ENCODE assay signal across 8 cellular contexts in genomic region chr1:35807614-35808375, GRCh38. TPM values are rescaled to one million over a fixed set of nuclear protein-coding genes. Genes with fewer than 3 reads are reported as not detected.
DNase-seq lines count a peak whose midpoint lies in the region; ATAC-seq and TF ChIP-seq lines count a peak whose summit lies in the region.

TSS of gene AGO4 (plus strand) at chr1:35808016. CDS start at chr1:35808417, 401 bp downstream.

- no peaks in the 10 kb centered on the region for H3K27me3 Mint-ChIP-seq in Caco-2 (ENCODE audit: insufficient read depth, unreplicated experiment)
- no peaks in the 10 kb centered on the region for H3K27me3 Mint-ChIP-seq in activated naive CD8-positive, alpha-beta T cell treated with anti-CD3 and anti-CD28 coated beads, Interleukin-2, amount 10 ng/mL, durations not matched to agents 7 days and 5 days
- H3K27me3 Mint-ChIP-seq in type B pancreatic cell: no peaks in the 10 kb centered on the region

- POLR2A ChIA-PET in Caco-2 (lab: Charles Lee): no interaction called here
- POLR2A ChIA-PET in activated naive CD8-positive, alpha-beta T cell treated with anti-CD3 and anti-CD28 coated beads, Interleukin-2, amount 10 ng/mL, durations not matched to agents 7 days and 5 days (lab: Charles Lee): no interaction called here

- no peaks in the 10 kb centered on the region for H3F3A ChIP-seq in neural cell (ENCODE audit: insufficient read depth, low read length, poor library complexity, severe bottlenecking)

- H3K4me3 ChIP-seq in Caco-2 (ENCODE audit: low read depth, low read length): peak within 1 kb of the TSS; percentile 69
- H3K4me3 ChIP-seq in neural cell (ENCODE audit: low read length): peak within 1 kb of the TSS; percentile 98

- TF ChIP-seq CTCF in Caco-2 (IDR thresholded peaks at IDR 0.05; ENCODE audit: insufficient read depth in 1 of 2, low read depth in 1 of 2, low read length in 1 of 2, severe bottlenecking in 1 of 2, unreplicated experiment in 1 of 2) (no peak), neural cell (IDR thresholded peaks at IDR 0.05; ENCODE audit: poor library complexity, severe bottlenecking) (no peak), type B pancreatic cell (conservative IDR thresholded peaks at IDR 0.05) (peak; percentile 26)

- CTCF ChIA-PET in Caco-2 (lab: Charles Lee): no interaction called here

- H3K9me3 Mint-ChIP-seq in Caco-2 (ENCODE audit: unreplicated experiment) (no peaks in the 10 kb centered on the region), type B pancreatic cell (no peaks in the 10 kb centered on the region)
- H3K9me3 Mint-ChIP-seq in activated naive CD8-positive, alpha-beta T cell treated with anti-CD3 and anti-CD28 coated beads, Interleukin-2, amount 10 ng/mL, durations not matched to agents 7 days and 5 days: no peaks in the 10 kb centered on the region

- peak within 1 kb of the TSS; percentile 85 for H3K4me2 ChIP-seq in neural cell (ENCODE audit: low read length)

- TF ChIP-seq EP300 in neural cell (conservative IDR thresholded peaks at IDR 0.05; ENCODE audit: poor library complexity, severe bottlenecking): no peak

- H3K79me2 ChIP-seq in neural cell (replicated peaks; ENCODE audit: insufficient read depth, low read length): peaks cover 28% of the 10 kb centered on the region

- H3K4me1 ChIP-seq in Caco-2: 0 out of 2 replicates have a peak, but pooled peaks cover 11% of the 10 kb centered on the region

- peak within 1 kb of the TSS; percentile 69 for H2AFZ ChIP-seq in neural cell (ENCODE audit: low read depth, low read length)

- no peaks in the 10 kb centered on the region for H3K4me1 Mint-ChIP-seq in Caco-2 (ENCODE audit: low read depth, unreplicated experiment)
- peaks cover 21% of the 10 kb centered on the region for H3K4me1 Mint-ChIP-seq in activated naive CD8-positive, alpha-beta T cell treated with anti-CD3 and anti-CD28 coated beads, Interleukin-2, amount 10 ng/mL, durations not matched to agents 7 days and 5 days
- peaks cover 19% of the 10 kb centered on the region for H3K4me1 Mint-ChIP-seq in type B pancreatic cell (ENCODE audit: unreplicated experiment)

- H3K9ac ChIP-seq in neural cell (ENCODE audit: low read length): peak within 1 kb of the TSS; percentile 86

- no peaks in the 10 kb centered on the region for H3K27me3 ChIP-seq in Caco-2 (replicated peaks; ENCODE audit: control insufficient read depth, insufficient read depth, low read length)
- H3K27me3 ChIP-seq in neural cell (ENCODE audit: insufficient read depth, low read depth, low read length): no peaks in the 10 kb centered on the region

- H3K9me3 ChIP-seq in Caco-2: no peaks in the 10 kb centered on the region
- H3K9me3 ChIP-seq in neural cell (ENCODE audit: low read length): no peaks in the 10 kb centered on the region

- H3K36me3 ChIP-seq in Caco-2 (ENCODE audit: control insufficient read depth, insufficient read depth, low read length) (no peaks in the 10 kb centered on the region), neural cell (ENCODE audit: insufficient read depth, low read length) (no peaks in the 10 kb centered on the region)

- H3K4me3 Mint-ChIP-seq in Caco-2 (ENCODE audit: unreplicated experiment) (peak within 1 kb of the TSS; percentile 77), type B pancreatic cell (peak within 1 kb of the TSS; percentile 99)
- peak within 1 kb of the TSS; percentile 92 for H3K4me3 Mint-ChIP-seq in activated naive CD8-positive, alpha-beta T cell treated with anti-CD3 and anti-CD28 coated beads, Interleukin-2, amount 10 ng/mL, durations not matched to agents 7 days and 5 days

- H3K36me3 Mint-ChIP-seq in Caco-2 (ENCODE audit: insufficient read depth, unreplicated experiment): no peaks in the 10 kb centered on the region
- H3K36me3 Mint-ChIP-seq in activated naive CD8-positive, alpha-beta T cell treated with anti-CD3 and anti-CD28 coated beads, Interleukin-2, amount 10 ng/mL, durations not matched to agents 7 days and 5 days: peaks cover 5% of the 10 kb centered on the region
- H3K36me3 Mint-ChIP-seq in type B pancreatic cell: no peaks in the 10 kb centered on the region

- ATAC-seq in HG02763 (IDR thresholded peaks at IDR 0.05; ENCODE audit: unreplicated experiment) (peak; percentile 54), GM19035 (IDR thresholded peaks at IDR 0.05; ENCODE audit: unreplicated experiment) (no peak)
- peak; percentile 55 for ATAC-seq in activated naive CD8-positive, alpha-beta T cell treated with anti-CD3 and anti-CD28 coated beads, Interleukin-2, amount 10 ng/mL, durations not matched to agents 7 days and 5 days (ENCODE audit: low read depth)

- intact Hi-C loops in Caco-2 (cut with micrococcal nuclease; ENCODE audit: unreplicated experiment): no loop called here

- peak within 1 kb of the TSS; percentile 60 for H3K27ac ChIP-seq in neural cell (ENCODE audit: low read length)

- H4K20me1 ChIP-seq in neural cell (ENCODE audit: insufficient read depth): no peaks in the 10 kb centered on the region

- H3K9me2 ChIP-seq in neural cell (ENCODE audit: insufficient read depth, low read length): no peaks in the 10 kb centered on the region

- DNase-seq in Caco-2: peak; percentile 32 to 54
- DNase-seq in RPMI7951 (ENCODE audit: low read depth): peak; percentile 72
- peak; percentile 71 for DNase-seq in activated naive CD8-positive, alpha-beta T cell treated with anti-CD3 and anti-CD28 coated beads, Interleukin-2, amount 10 ng/mL, durations not matched to agents 7 days and 5 days
- DNase-seq in glomerular visceral epithelial cell (ENCODE audit: extremely low spot score): peak; percentile 43
- peak; percentile 80 for DNase-seq in type B pancreatic cell (ENCODE audit: extremely low spot score, unreplicated experiment)

- no peak for TF ChIP-seq RAD21 in neural cell (conservative IDR thresholded peaks at IDR 0.05)

- H3K27ac Mint-ChIP-seq in Caco-2 (ENCODE audit: unreplicated experiment) (peak within 1 kb of the TSS; percentile 63), type B pancreatic cell (peak within 1 kb of the TSS; percentile 94)
- H3K27ac Mint-ChIP-seq in activated naive CD8-positive, alpha-beta T cell treated with anti-CD3 and anti-CD28 coated beads, Interleukin-2, amount 10 ng/mL, durations not matched to agents 7 days and 5 days: peak within 1 kb of the TSS; percentile 92

- BruUV-seq in Caco-2 (replicated peaks; lab: Mats Ljungman, UMichigan): no TSS peak

TF ChIP-seq in neural cell, 6 proteins besides CTCF, POLR2A, EP300 and RAD21:
- peak; percentile 72 for TF ChIP-seq POLR2AphosphoS5 (IDR thresholded peaks at IDR 0.05)
- TF ChIP-seq EZH2 (IDR thresholded peaks at IDR 0.05; ENCODE audit: borderline replicate concordance, insufficient read depth, low read length, poor library complexity, severe bottlenecking): no peak
- TF ChIP-seq MXI1 (conservative IDR thresholded peaks at IDR 0.05; ENCODE audit: poor library complexity, severe bottlenecking): peak; percentile 24
- peak; percentile 3 for TF ChIP-seq REST (IDR thresholded peaks at IDR 0.05; ENCODE audit: borderline replicate concordance)

RNA-seq across cellular contexts. Expression of gene AGO4, which starts in this region (rescaled TPM):
- 5.0 and 8.1 TPM in 2 replicates for total RNA-seq in Caco-2 (2022)
- 8.1 and 11.3 TPM in 2 replicates for total RNA-seq in RPMI7951 (2014; rRNA removed; shearing (Covaris generic))
- 10 to 100 TPM; 18.6 to 23.9 TPM for total RNA-seq in activated naive CD8-positive, alpha-beta T cell treated with anti-CD3 and anti-CD28 coated beads, Interleukin-2, amount 10 ng/mL, durations not matched to agents 7 days and 5 days
- polyA plus RNA-seq in neural cell: 49.8 and 51.9 TPM in 2 replicates
- 118 and 122 TPM in 2 replicates for polyA minus RNA-seq in neural cell
- 15.9 and 21.4 TPM in 2 replicates for total RNA-seq in type B pancreatic cell (ENCODE audit: low replicate concordance)
